16 cellular contexts compared by ENCODE assay signal in the genomic region with DNA sequence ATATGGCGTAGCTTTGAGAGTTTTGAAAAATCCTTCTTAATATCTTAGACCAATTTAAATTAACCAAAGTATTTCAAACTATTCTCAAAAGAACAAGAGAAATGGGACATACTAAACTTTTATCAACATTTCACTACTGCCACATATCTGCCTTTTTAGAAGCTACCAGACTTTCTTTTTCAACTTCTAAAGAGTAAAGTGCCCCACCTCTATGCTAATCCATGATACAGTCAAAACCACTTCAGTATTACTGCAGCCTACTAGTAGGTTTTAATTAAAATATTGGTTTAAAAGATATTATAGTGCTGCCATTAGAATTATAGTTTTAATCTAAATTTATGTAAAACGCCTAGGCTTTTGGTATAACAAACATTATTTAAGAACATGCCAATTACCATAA. TPM values are rescaled to one million over a fixed set of nuclear protein-coding genes. Genes with fewer than 3 reads are reported as not detected.
DNase-seq lines count a peak whose midpoint lies in the region; ATAC-seq, FAIRE-seq and TF ChIP-seq lines count a peak whose summit lies in the region.
"Had no signal": no experiment of that assay in that cellular context is flagged by ENCODE, and none has a peak within 500 bp of the region (broad histone marks: within the 10 kb centered on the region; RNA-seq: fewer than 3 reads in every experiment).

No MANE protein-coding gene starts in this region.

- peaks cover 79% of the 10 kb centered on the region for H3K4me1 Mint-ChIP-seq in activated CD4-positive, alpha-beta T cell treated with anti-CD3 and anti-CD28 coated beads for 36 hours
- H3K4me1 Mint-ChIP-seq in activated CD4-positive, alpha-beta T cell treated with anti-CD3 and anti-CD28 coated beads, Interleukin-2, amount 10 ng/mL, durations not matched to agents 24 days and 14 days, result peaks cover 45% of the 10 kb centered on the region
- H3K4me1 Mint-ChIP-seq in endothelial cell (ENCODE audit: unreplicated experiment), result peaks cover 41% of the 10 kb centered on the region

- peak; percentile 13 for FAIRE-seq in pancreas (lab: Jason Lieb, UNC)

- no peak overlapping the region for H3K4me2 ChIP-seq in OCI-LY7 (ENCODE audit: low read length)
- H3K4me2 ChIP-seq: SK-N-SH had no signal

- intact Hi-C loops in activated CD4-positive, alpha-beta T cell treated with anti-CD3 and anti-CD28 coated beads for 36 hours (cut with DNase I, micrococcal nuclease), result no loop called here
- intact Hi-C loops in activated CD4-positive, alpha-beta T cell treated with anti-CD3 and anti-CD28 coated beads, Interleukin-2, amount 10 ng/mL, durations not matched to agents 24 days and 14 days (cut with micrococcal nuclease), result no loop called here
- intact Hi-C loops in OCI-LY7 (cut with micrococcal nuclease; ENCODE audit: unreplicated experiment), result no loop called here
- intact Hi-C loops in pancreas (cut with DNase I), result no loop called here

- H2AFZ ChIP-seq in OCI-LY7 (ENCODE audit: low read length), result no peak overlapping the region

- CTCF ChIA-PET in activated CD4-positive, alpha-beta T cell treated with anti-CD3 and anti-CD28 coated beads for 36 hours (lab: Charles Lee), result interaction anchor here (0.7 to 2.5 kb wide), 14 partner anchors 11 to 958 kb away, joined by 3 to 11 read pairs (median 4); no protein-coding TSS in a partner anchor
- CTCF ChIA-PET in OCI-LY7 (lab: Charles Lee; ENCODE audit: unreplicated experiment), result no interaction called here

- no TSS peak for BruUV-seq in OCI-LY7 (replicated peaks; lab: Mats Ljungman, UMichigan)

- H3K27ac ChIP-seq in OCI-LY7 (ENCODE audit: low read depth, low read length, poor library complexity, severe bottlenecking) (no peak overlapping the region), pancreas (no peak overlapping the region)
- no peak overlapping the region for H3K27ac ChIP-seq in effector memory CD4-positive, alpha-beta T cell (ENCODE audit: insufficient read depth, low read length, poor library complexity, severe bottlenecking)

- H3K4me3 ChIP-seq in OCI-LY7 (ENCODE audit: low read depth, low read length, poor library complexity, severe bottlenecking) (no peak overlapping the region), pancreas (no peak overlapping the region)
- no peak overlapping the region for H3K4me3 ChIP-seq in effector memory CD4-positive, alpha-beta T cell (ENCODE audit: insufficient read depth, low read depth, low read length, poor library complexity, severe bottlenecking)

- 83 to 88% methylated on average over 2 of the region's 2 CpGs for WGBS in pancreas, 2 donors

- H3K4me1 ChIP-seq in OCI-LY7 (ENCODE audit: insufficient read depth, low read length, poor library complexity, severe bottlenecking) (no peaks in the 10 kb centered on the region), pancreas (peaks cover 29 to 40% (median 29%) of the 10 kb centered on the region in 3 donors)
- peaks cover 9% of the 10 kb centered on the region for H3K4me1 ChIP-seq in effector memory CD4-positive, alpha-beta T cell (ENCODE audit: control insufficient read depth, insufficient read depth, low read length, poor library complexity, severe bottlenecking)

- H3K27ac Mint-ChIP-seq in activated CD4-positive, alpha-beta T cell treated with anti-CD3 and anti-CD28 coated beads for 36 hours, result peak overlapping the region; percentile 24
- H3K27ac Mint-ChIP-seq in activated CD4-positive, alpha-beta T cell treated with anti-CD3 and anti-CD28 coated beads, Interleukin-2, amount 10 ng/mL, durations not matched to agents 24 days and 14 days, result no peak overlapping the region
- H3K27ac Mint-ChIP-seq in endothelial cell (ENCODE audit: unreplicated experiment), result peak overlapping the region; percentile 79

- H3K4me3 Mint-ChIP-seq in activated CD4-positive, alpha-beta T cell treated with anti-CD3 and anti-CD28 coated beads for 36 hours, result no peak overlapping the region
- H3K4me3 Mint-ChIP-seq in activated CD4-positive, alpha-beta T cell treated with anti-CD3 and anti-CD28 coated beads, Interleukin-2, amount 10 ng/mL, durations not matched to agents 24 days and 14 days, result no peak overlapping the region
- no peak overlapping the region for H3K4me3 Mint-ChIP-seq in endothelial cell (ENCODE audit: unreplicated experiment)

- TF ChIP-seq CTCF in OCI-LY7 (conservative IDR thresholded peaks at IDR 0.05; ENCODE audit: low read length) (0 out of 2 replicates have a peak, but pooled peaks have one; percentile 6), endothelial cell (IDR thresholded peaks at IDR 0.05; ENCODE audit: unreplicated experiment) (no peak), pancreas (IDR thresholded peaks at IDR 0.05) (no peak)

- H3K79me2 ChIP-seq in OCI-LY7 (ENCODE audit: insufficient read depth, low read depth, low read length), result peaks cover 70% of the 10 kb centered on the region

- POLR2A ChIA-PET in activated CD4-positive, alpha-beta T cell treated with anti-CD3 and anti-CD28 coated beads for 36 hours (lab: Charles Lee), result interaction anchor here (0.6 to 1.5 kb wide), 3 partner anchors 11 to 76 kb away, joined by 3 to 6 read pairs (median 3); no protein-coding TSS in a partner anchor
- POLR2A ChIA-PET in OCI-LY7 (lab: Charles Lee), result interaction anchor here (0.9 to 1.1 kb wide), 2 partner anchors 12 to 36 kb away, joined by 3 read pairs; no protein-coding TSS in a partner anchor

- H3K27me3 Mint-ChIP-seq in activated CD4-positive, alpha-beta T cell treated with anti-CD3 and anti-CD28 coated beads for 36 hours, result no peaks in the 10 kb centered on the region
- H3K27me3 Mint-ChIP-seq in activated CD4-positive, alpha-beta T cell treated with anti-CD3 and anti-CD28 coated beads, Interleukin-2, amount 10 ng/mL, durations not matched to agents 24 days and 14 days, result no peaks in the 10 kb centered on the region
- H3K27me3 Mint-ChIP-seq in endothelial cell (ENCODE audit: unreplicated experiment), result no peaks in the 10 kb centered on the region

- no peak for ATAC-seq in activated CD4-positive, alpha-beta T cell treated with anti-CD3 and anti-CD28 coated beads for 36 hours
- ATAC-seq in pancreas, result no peak
- ATAC-seq: HCT116 had no signal

- H3K36me3 Mint-ChIP-seq in activated CD4-positive, alpha-beta T cell treated with anti-CD3 and anti-CD28 coated beads for 36 hours (ENCODE audit: low read depth), result no peaks in the 10 kb centered on the region
- H3K36me3 Mint-ChIP-seq in activated CD4-positive, alpha-beta T cell treated with anti-CD3 and anti-CD28 coated beads, Interleukin-2, amount 10 ng/mL, durations not matched to agents 24 days and 14 days (ENCODE audit: low read depth), result peaks cover 4% of the 10 kb centered on the region
- peaks cover 8% of the 10 kb centered on the region for H3K36me3 Mint-ChIP-seq in endothelial cell (ENCODE audit: low read depth, unreplicated experiment)

- DNase-seq in activated CD4-positive, alpha-beta T cell treated with anti-CD3 and anti-CD28 coated beads for 36 hours, result no peak
- no peak for DNase-seq in activated CD4-positive, alpha-beta T cell treated with anti-CD3 and anti-CD28 coated beads, Interleukin-2, amount 10 ng/mL, durations not matched to agents 24 days and 14 days
- DNase-seq in OCI-LY7 (ENCODE audit: low spot score), result no peak
- DNase-seq in endothelial cell (ENCODE audit: low spot score), result no peak
- DNase-seq in pancreas, result no peak
- no peak for DNase-seq in effector memory CD4-positive, alpha-beta T cell
- no peak for DNase-seq in NCI-H1092 treated with DMSO at 0.1 percent for 48 hours (lab: John Stamatoyannopoulos, UW)
- DNase-seq in inferior parietal cortex (ENCODE audit: extremely low spot score), result no peak
- DNase-seq: 8988T, NCI-H1694 treated with DMSO at 0.1 percent for 48 hours, NCI-H2107, NCI-H510A, NCI-H748 treated with DMSO at 0.1 percent for 48 hours, SHP77, SK-N-SH had no signal

- no peaks in the 10 kb centered on the region for H3K9me3 ChIP-seq in OCI-LY7 (ENCODE audit: low read length)
- H3K9me3 ChIP-seq in pancreas, result no peaks in the 10 kb centered on the region
- no peaks in the 10 kb centered on the region for H3K9me3 ChIP-seq in effector memory CD4-positive, alpha-beta T cell (ENCODE audit: control insufficient read depth, low read length)
- H3K9me3 ChIP-seq: SK-N-SH had no signal

- 0 out of 2 replicates have a peak, but pooled peaks cover 4% of the 10 kb centered on the region for H4K20me1 ChIP-seq in OCI-LY7 (ENCODE audit: insufficient read depth, low read length)

- H3K36me3 ChIP-seq in OCI-LY7 (ENCODE audit: insufficient read depth, low read length) (no peaks in the 10 kb centered on the region), pancreas (no peaks in the 10 kb centered on the region)
- no peaks in the 10 kb centered on the region for H3K36me3 ChIP-seq in effector memory CD4-positive, alpha-beta T cell (ENCODE audit: control insufficient read depth, insufficient read depth, low read length)

- no peaks in the 10 kb centered on the region for H3K9me3 Mint-ChIP-seq in activated CD4-positive, alpha-beta T cell treated with anti-CD3 and anti-CD28 coated beads for 36 hours (ENCODE audit: low read depth)
- no peaks in the 10 kb centered on the region for H3K9me3 Mint-ChIP-seq in activated CD4-positive, alpha-beta T cell treated with anti-CD3 and anti-CD28 coated beads, Interleukin-2, amount 10 ng/mL, durations not matched to agents 24 days and 14 days
- H3K9me3 Mint-ChIP-seq in endothelial cell (ENCODE audit: unreplicated experiment), result no peaks in the 10 kb centered on the region

- no peaks in the 10 kb centered on the region for H3K27me3 ChIP-seq in pancreas
- no peaks in the 10 kb centered on the region for H3K27me3 ChIP-seq in effector memory CD4-positive, alpha-beta T cell (replicated peaks; ENCODE audit: control insufficient read depth, insufficient read depth, low read length, poor library complexity, severe bottlenecking)

- H3K9me2 ChIP-seq in OCI-LY7 (ENCODE audit: insufficient read depth, low read length), result no peaks in the 10 kb centered on the region
- H3K9me2 ChIP-seq: SK-N-SH had no signal

RNA-seq across cellular contexts. Expression of a gene that starts 15.1 kb away (rescaled TPM):
- 10 to 100 TPM; 62.8 to 66.0 TPM for total RNA-seq in activated CD4-positive, alpha-beta T cell treated with anti-CD3 and anti-CD28 coated beads for 36 hours
- 69.8 and 78.3 TPM in 2 replicates for total RNA-seq in activated CD4-positive, alpha-beta T cell treated with anti-CD3 and anti-CD28 coated beads, Interleukin-2, amount 10 ng/mL, durations not matched to agents 24 days and 14 days
- 53.2 and 55.9 TPM in 2 replicates for total RNA-seq in OCI-LY7 (2014; rRNA removed; shearing (Covaris generic))
- total RNA-seq in OCI-LY7 (2022) (70.0 and 71.5 TPM in 2 replicates), endothelial cell (ENCODE audit: unreplicated experiment) (125 TPM), pancreas (10 to 100 TPM; 28.5 to 53.3 (median 46.7) TPM)
- polyA plus RNA-seq in pancreas, result 10 to 100 TPM; 11.8 to 30.5 TPM
